Comparison of ENCODE assay signal across 9 cellular contexts in genomic region chr1:25432364-25432719, GRCh38. TPM values are rescaled to one million over a fixed set of nuclear protein-coding genes. Genes with fewer than 3 reads are reported as not detected.
DNase-seq lines count a peak whose midpoint lies in the region; ATAC-seq, FAIRE-seq and TF ChIP-seq lines count a peak whose summit lies in the region.
"Had no signal": no experiment of that assay in that cellular context is flagged by ENCODE, and none has a peak within 500 bp of the region (broad histone marks: within the 10 kb centered on the region; RNA-seq: fewer than 3 reads in every experiment).

No MANE protein-coding gene starts in this region.

- H3K27me3 Mint-ChIP-seq in HFFc6 (ENCODE audit: insufficient read depth), result no peaks in the 10 kb centered on the region
- no peaks in the 10 kb centered on the region for H3K27me3 Mint-ChIP-seq in mesothelial cell of epicardium (ENCODE audit: low read depth)

- no peaks in the 10 kb centered on the region for H3K9me3 ChIP-seq in A549
- H3K9me3 ChIP-seq in K562 (replicated peaks; ENCODE audit: control insufficient read depth, insufficient read depth, low read depth, low read length), result no peaks in the 10 kb centered on the region

- peak overlapping the region; percentile 92 for H3K4me3 Mint-ChIP-seq in HFFc6
- H3K4me3 Mint-ChIP-seq in mesothelial cell of epicardium, result peak overlapping the region; percentile 87

- TF ChIP-seq EP300 in A549 (IDR thresholded peaks at IDR 0.05) (no peak), K562 (IDR thresholded peaks at IDR 0.05; ENCODE audit: low read length) (no peak)

- no peak overlapping the region for H2AFZ ChIP-seq in K562 (ENCODE audit: low read depth, low read length)

- intact Hi-C loops in K562 (cut with micrococcal nuclease), result loop anchor here (5.0 to 10.0 kb wide), 2 partner anchors 35 to 148 kb away; no protein-coding TSS in a partner anchor

- WGBS in A549 (ENCODE audit: missing lambda C conversion rate), result 56% methylated on average over 2 of the region's 2 CpGs
- 0% methylated on average over 2 of the region's 2 CpGs for WGBS in K562 (ENCODE audit: insufficient coverage, low coverage, missing lambda C conversion rate)

- peaks cover 49% of the 10 kb centered on the region for H3K4me1 ChIP-seq in A549
- peaks cover 25 to 51% of the 10 kb centered on the region in 2 experiments for H3K4me1 ChIP-seq in K562 (replicated peaks in 1 of 2; ENCODE audit: control insufficient read depth in 2 of 2, insufficient read depth in 2 of 2, low read length in 2 of 2)

- ATAC-seq in A549, result no peak
- no peak for ATAC-seq in K562
- no peak for ATAC-seq in GM18505 (IDR thresholded peaks at IDR 0.05; ENCODE audit: unreplicated experiment)
- ATAC-seq in HG03342 (IDR thresholded peaks at IDR 0.05; ENCODE audit: unreplicated experiment), result no peak
- no peak for ATAC-seq in GM19455 (IDR thresholded peaks at IDR 0.05; ENCODE audit: unreplicated experiment)

- in situ Hi-C loops in K562 (cut with MboI), result no loop called here

- H3K4me3 ChIP-seq in A549 (no peak overlapping the region), K562 (peak overlapping the region; percentile 78)

- H3K36me3 Mint-ChIP-seq in HFFc6 (ENCODE audit: low read depth) (peaks cover 5% of the 10 kb centered on the region; the same call in 1 of the 2 replicates), mesothelial cell of epicardium (no peaks in the 10 kb centered on the region)

- H3K27me3 ChIP-seq in K562 (ENCODE audit: control insufficient read depth in 2 of 2, insufficient read depth in 2 of 2, low read length in 2 of 2), result no peaks in the 10 kb centered on the region

- BruUV-seq in K562 (replicated peaks; lab: Mats Ljungman, UMichigan), result no TSS peak

- peak overlapping the region; percentile 9 to 77; a peak in 3 of 4 replicates for H3K9ac ChIP-seq in K562 (ENCODE audit: insufficient read depth in 1 of 2, low read depth in 2 of 2, low read length in 2 of 2)

- H3K4me2 ChIP-seq in A549 (peak overlapping the region; percentile 77), K562 (ENCODE audit: insufficient read depth, low read length) (peak overlapping the region; percentile 90)

- H3K4me1 Mint-ChIP-seq in HFFc6 (ENCODE audit: low read depth), result peaks cover 73% of the 10 kb centered on the region
- peaks cover 58% of the 10 kb centered on the region for H3K4me1 Mint-ChIP-seq in mesothelial cell of epicardium

- TF ChIP-seq CTCF in A549 (IDR thresholded peaks at IDR 0.05), result no peak
- no peak for TF ChIP-seq CTCF in HFFc6 (IDR thresholded peaks at IDR 0.05)
- TF ChIP-seq CTCF in K562 (IDR thresholded peaks at IDR 0.05 in 2 of 3, conservative IDR thresholded peaks at IDR 0.05 in 1 of 3; ENCODE audit: insufficient read depth in 2 of 3, low read depth in 1 of 3, low read length in 3 of 3), result no peak
- TF ChIP-seq CTCF in mesothelial cell of epicardium (IDR thresholded peaks at IDR 0.05; ENCODE audit: unreplicated experiment), result no peak

- CTCF ChIA-PET in A549 (lab: Yijun Ruan, JAX) (interaction anchor here (1.6 kb wide), 1 partner anchor 89 kb away, joined by 4 read pairs; no protein-coding TSS in a partner anchor), K562 (lab: Yijun Ruan, JAX; ENCODE audit: low intra/inter-chr PET ratio) (no interaction called here)

- peak overlapping the region; percentile 78 for H3K27ac Mint-ChIP-seq in HFFc6
- H3K27ac Mint-ChIP-seq in mesothelial cell of epicardium, result no peak overlapping the region

- H3K27ac ChIP-seq in A549, result no peak overlapping the region
- H3K27ac ChIP-seq in K562 (ENCODE audit: extremely low read depth, low read depth, low read length), result no peak overlapping the region

- no peak for DNase-seq in A549 (ENCODE audit: low read depth in 1 of 2, low spot score in 1 of 2)
- no peak for DNase-seq in HFFc6
- no peak for DNase-seq in K562 (ENCODE audit: extremely low read depth in 1 of 4, low spot score in 3 of 4)
- DNase-seq in mesothelial cell of epicardium (ENCODE audit: low spot score in 2 of 2, unreplicated experiment in 2 of 2), result no peak
- DNase-seq in NCI-H446 (lab: John Stamatoyannopoulos, UW), result no peak
- DNase-seq: HCEC 1CT had no signal

- TF ChIP-seq RAD21 in A549 (conservative IDR thresholded peaks at IDR 0.05 in 1 of 2, IDR thresholded peaks at IDR 0.05 in 1 of 2) (no peak), K562 (CRISPR knock-in tag; conservative IDR thresholded peaks at IDR 0.05 in 1 of 2, IDR thresholded peaks at IDR 0.05 in 1 of 2) (no peak)

- H3K9me3 Mint-ChIP-seq in HFFc6, result no peaks in the 10 kb centered on the region
- no peaks in the 10 kb centered on the region for H3K9me3 Mint-ChIP-seq in mesothelial cell of epicardium

- no peak for TF ChIP-seq POLR2A in A549 (IDR thresholded peaks at IDR 0.05; ENCODE audit: low read length)
- TF ChIP-seq POLR2A in K562 (conservative IDR thresholded peaks at IDR 0.05), result no peak
- TF ChIP-seq POLR2A in GM18505 (IDR thresholded peaks at IDR 0.05; ENCODE audit: borderline replicate concordance, extremely low read depth, insufficient read depth, insufficient read length), result no peak

- POLR2A ChIA-PET in A549 (lab: Yijun Ruan, JAX), result interaction anchor here (2.4 kb wide), 1 partner anchor 185 kb away, joined by 8 read pairs; the partner anchor contains the start of gene RSRP1
- POLR2A ChIA-PET in K562 (lab: Yijun Ruan, JAX), result interaction anchor here (0.9 to 3.1 kb wide), 4 partner anchors 9 to 115 kb away, joined by 3 to 15 read pairs (median 11); no protein-coding TSS in a partner anchor

- H3K79me2 ChIP-seq in K562 (ENCODE audit: control insufficient read depth, insufficient read depth, low read length), result peaks cover 80% of the 10 kb centered on the region

- FAIRE-seq in A549 (lab: Jason Lieb, UNC) (no peak), K562 (lab: Jason Lieb, UNC) (no peak)

- no peaks in the 10 kb centered on the region for H3K9me1 ChIP-seq in K562 (ENCODE audit: control insufficient read depth, insufficient read depth, low read length)

- 0 out of 2 replicates have a peak, but pooled peaks cover 5% of the 10 kb centered on the region for H4K20me1 ChIP-seq in K562 (replicated peaks; ENCODE audit: control insufficient read depth, insufficient read depth, low read length)

- peaks cover 27% of the 10 kb centered on the region for H3K36me3 ChIP-seq in K562 (ENCODE audit: control insufficient read depth, insufficient read depth, low read length)

RNA-seq across cellular contexts. Expression of gene MACO1, which starts 1.6 kb away (rescaled TPM):
- polyA plus RNA-seq in A549 (2011; rRNA removed) (5.8 and 7.5 TPM in 2 replicates), A549 (2017; fragmentation: RNase III; extraction: RNeasy Plus Mini Kit Qiagen cat#74134 plus additional on column Dnase treatment) (5.2 to 6.3 TPM (median 6.1 TPM) in 3 replicates), K562 (2011; rRNA removed) (16.2 and 16.5 TPM in 2 replicates), K562 (2014; fragmentation: Illumina TruSeq; extraction: Trizol) (22.5 and 28.4 TPM in 2 replicates), K562 (2014; fragmentation: Nextera tagmentation; extraction: Ambion mirVana) (1 to 10 TPM; 4.6 to 5.1 TPM), K562 (2014; rRNA removed) (15.4 and 18.9 TPM in 2 replicates)
- 1.9 and 2.1 TPM in 2 replicates for polyA plus RNA-seq in A549 (2012; cell fraction: cytosol; rRNA removed)
- polyA plus RNA-seq in A549 (2012; cell fraction: nucleus; rRNA removed), result 1.7 and 1.8 TPM in 2 replicates
- 2.8 and 3.4 TPM in 2 replicates for polyA minus RNA-seq in A549 (2011; rRNA and poly(A)+ RNA removed)
- 10 to 100 TPM; 13.7 to 15.1 (median 14.4) TPM for total RNA-seq in HFFc6 (2021; fragmentation: NEBNext Ultra II Directional; extraction: Animal tissue kit (Norgen Biotek cat#: 25700))
- 18.4 and 45.3 TPM in 2 replicates for total RNA-seq in K562 (2011; cell fraction: chromatin; rRNA removed; ENCODE audit: low replicate concordance)
- 18.0 and 21.1 TPM in 2 replicates for total RNA-seq in K562 (2011; cell fraction: nucleolus; rRNA removed)
- total RNA-seq in K562 (2011; cell fraction: nucleoplasm; rRNA removed), result 26.7 and 32.7 TPM in 2 replicates
- total RNA-seq in K562 (2014; rRNA removed) (20.0 and 21.7 TPM in 2 replicates), K562 (2014; rRNA removed; fragmentation: Illumina TruSeq; extraction: Trizol) (25.2 and 32.1 TPM in 2 replicates), K562 (2015; rRNA removed; fragmentation: Illumina TruSeq; extraction: Trizol) (22.6 and 25.1 TPM in 2 replicates), K562 (2021) (21.8 and 26.2 TPM in 2 replicates), mesothelial cell of epicardium (26.9 to 27.9 TPM (median 27.3 TPM) in 3 replicates)
- 5.5 and 9.0 TPM in 2 replicates for polyA plus RNA-seq in K562 (2011; cell fraction: cytosol; rRNA removed)
- polyA plus RNA-seq in K562 (2011; cell fraction: nucleus; rRNA removed), result 13.6 and 15.9 TPM in 2 replicates
- 17.2 and 17.8 TPM in 2 replicates for polyA plus RNA-seq in K562 (2012)
- 16.1 and 20.4 TPM in 2 replicates for polyA minus RNA-seq in K562 (2011; rRNA and poly(A)+ RNA removed)
- polyA minus RNA-seq in K562 (2011; cell fraction: cytosol; rRNA and poly(A)+ RNA removed), result 8.4 and 9.4 TPM in 2 replicates
- polyA minus RNA-seq in K562 (2011; cell fraction: nucleus; rRNA and poly(A)+ RNA removed), result 5.3 and 10.9 TPM in 2 replicates

RNA-seq across cellular contexts. Expression of gene RHCE, which starts 11.7 kb away (rescaled TPM):
- polyA plus RNA-seq in A549 (2011; rRNA removed) (0.12 and 0.13 TPM in 2 replicates), A549 (2017; fragmentation: RNase III; extraction: RNeasy Plus Mini Kit Qiagen cat#74134 plus additional on column Dnase treatment) (not detected in 3 replicates), K562 (2011; rRNA removed) (13.6 and 25.9 TPM in 2 replicates), K562 (2014; fragmentation: Illumina TruSeq; extraction: Trizol) (10.9 and 11.4 TPM in 2 replicates), K562 (2014; fragmentation: Nextera tagmentation; extraction: Ambion mirVana) (10 to 100 TPM; 28.3 to 31.5 TPM), K562 (2014; rRNA removed) (8.3 and 9.1 TPM in 2 replicates)
- 0.09 and 0.12 TPM in 2 replicates for polyA plus RNA-seq in A549 (2012; cell fraction: cytosol; rRNA removed)
- 0.04 and 0.10 TPM in 2 replicates for polyA plus RNA-seq in A549 (2012; cell fraction: nucleus; rRNA removed)
- polyA minus RNA-seq in A549 (2011; rRNA and poly(A)+ RNA removed), result 0.34 TPM in 1 of 2 replicates, not detected in the other
- 1 to 10 TPM in 1 of 6 experiments, under 1 TPM in 5; 0.45 to 1.2 (median 0.54) TPM for total RNA-seq in HFFc6 (2021; fragmentation: NEBNext Ultra II Directional; extraction: Animal tissue kit (Norgen Biotek cat#: 25700))
- 32.9 and 40.0 TPM in 2 replicates for total RNA-seq in K562 (2011; cell fraction: chromatin; rRNA removed; ENCODE audit: low replicate concordance)
- total RNA-seq in K562 (2011; cell fraction: nucleolus; rRNA removed), result 54.9 and 67.4 TPM in 2 replicates
- total RNA-seq in K562 (2011; cell fraction: nucleoplasm; rRNA removed), result 44.0 and 54.3 TPM in 2 replicates
- total RNA-seq in K562 (2014; rRNA removed) (7.5 and 12.3 TPM in 2 replicates), K562 (2014; rRNA removed; fragmentation: Illumina TruSeq; extraction: Trizol) (12.7 and 14.8 TPM in 2 replicates), K562 (2015; rRNA removed; fragmentation: Illumina TruSeq; extraction: Trizol) (5.3 and 5.4 TPM in 2 replicates), K562 (2021) (11.2 and 12.6 TPM in 2 replicates), mesothelial cell of epicardium (0.72 to 0.86 TPM (median 0.75 TPM) in 3 replicates)
- polyA plus RNA-seq in K562 (2011; cell fraction: cytosol; rRNA removed), result 20.6 and 28.6 TPM in 2 replicates
- 11.9 and 17.8 TPM in 2 replicates for polyA plus RNA-seq in K562 (2011; cell fraction: nucleus; rRNA removed)
- polyA plus RNA-seq in K562 (2012), result 17.0 and 20.5 TPM in 2 replicates
- 22.4 and 24.1 TPM in 2 replicates for polyA minus RNA-seq in K562 (2011; rRNA and poly(A)+ RNA removed)
- polyA minus RNA-seq in K562 (2011; cell fraction: cytosol; rRNA and poly(A)+ RNA removed), result 9.8 and 10.7 TPM in 2 replicates
- 5.8 and 9.8 TPM in 2 replicates for polyA minus RNA-seq in K562 (2011; cell fraction: nucleus; rRNA and poly(A)+ RNA removed)
